ENCODE assay signal across 8 cellular contexts in the genomic region with DNA sequence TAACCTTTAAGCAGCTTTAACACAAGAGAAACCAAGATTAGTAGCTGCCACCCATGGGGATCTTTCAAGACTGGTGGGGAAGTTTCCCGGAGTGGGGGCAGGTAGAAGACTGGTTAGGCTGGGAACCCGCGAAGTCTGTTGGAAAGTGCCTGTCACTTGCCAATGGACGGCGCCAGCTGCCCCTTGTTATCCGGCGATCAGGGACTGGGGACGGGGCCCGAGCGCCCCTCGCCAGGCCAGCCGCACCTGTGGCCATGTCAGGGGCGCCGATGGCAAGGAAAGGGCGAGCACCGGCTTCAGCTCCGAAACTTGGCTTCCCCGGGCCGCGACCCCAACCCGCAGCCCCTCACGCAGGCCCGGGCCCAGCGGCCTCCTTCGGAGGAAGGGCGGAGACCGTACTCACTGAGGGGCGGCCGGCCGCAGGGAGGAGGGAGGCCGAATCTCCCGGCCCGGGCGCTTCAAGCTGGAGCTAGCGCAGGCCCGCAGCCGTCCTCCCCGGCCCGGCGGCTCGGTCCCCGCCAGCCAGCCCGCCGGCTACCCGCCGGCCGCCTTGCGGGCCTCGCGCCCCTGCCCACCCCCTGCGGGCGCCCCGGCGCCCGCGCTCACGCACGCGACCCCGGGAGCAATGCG. TPM values are rescaled to one million over a fixed set of nuclear protein-coding genes. Genes with fewer than 3 reads are reported as not detected.
A peak's percentile ranks its signal among the peaks of the same experiment; 100 is the strongest.
DNase-seq lines count a peak whose midpoint lies in the region; ATAC-seq and TF ChIP-seq lines count a peak whose summit lies in the region.

No MANE protein-coding gene starts in this region.

- peaks cover 28 to 30% of the 10 kb centered on the region in 2 donors for H3K4me1 Mint-ChIP-seq in natural killer cell

- H3K79me2 ChIP-seq in DND-41 (ENCODE audit: insufficient read depth, low read length) (peaks cover 65% of the 10 kb centered on the region), fibroblast of lung (ENCODE audit: control insufficient read depth, insufficient read depth, low read length) (peaks cover 24% of the 10 kb centered on the region)

- H3K9ac ChIP-seq in DND-41 (ENCODE audit: low read depth, low read length), result peak overlapping the region; percentile 87
- H3K9ac ChIP-seq in fibroblast of lung (ENCODE audit: insufficient read depth, low read length), result peak overlapping the region; percentile 99

- H3K4me1 ChIP-seq in DND-41 (ENCODE audit: insufficient read depth, low read length) (peaks cover 39% of the 10 kb centered on the region), fibroblast of lung (ENCODE audit: control insufficient read depth, extremely low read depth, insufficient read depth, low read length) (peaks cover 7% of the 10 kb centered on the region), urinary bladder (ENCODE audit: insufficient read depth) (no peaks in the 10 kb centered on the region)

- no peaks in the 10 kb centered on the region for H3K9me3 Mint-ChIP-seq in natural killer cell

- no peaks in the 10 kb centered on the region for H3K36me3 Mint-ChIP-seq in natural killer cell

- H3K9me3 ChIP-seq in DND-41 (ENCODE audit: insufficient read depth, low read length, severe bottlenecking) (no peaks in the 10 kb centered on the region), fibroblast of lung (ENCODE audit: control insufficient read depth, insufficient read depth, low read depth, low read length) (no peaks in the 10 kb centered on the region)

- DNase-seq in DND-41 (peak; percentile 21), LoVo (ENCODE audit: low spot score) (peak; percentile 18), fibroblast of lung (ENCODE audit: low read depth in 2 of 2) (peak in 1 of 2 donors; percentile 41), natural killer cell (peak; percentile 33)
- DNase-seq in activated T-cell treated with anti-CD3 and anti-CD28 coated beads, Interleukin-2, amount 50 U/mL, for 1 hour, result peak; percentile 49

- H3K27ac Mint-ChIP-seq in natural killer cell, result peak overlapping the region; percentile 81 to 97

- H2AFZ ChIP-seq in DND-41 (ENCODE audit: low read depth, low read length) (peak overlapping the region; percentile 74), fibroblast of lung (ENCODE audit: low read length) (no peak overlapping the region)

- H3K27ac ChIP-seq in DND-41 (ENCODE audit: low read length) (peak overlapping the region; percentile 91), fibroblast of lung (ENCODE audit: insufficient read depth, low read length) (peak overlapping the region; percentile 37), urinary bladder (ENCODE audit: low read depth) (peak overlapping the region; percentile 90)

- peak overlapping the region; percentile 70 to 80; a peak in 3 of 4 replicates for H3K4me3 ChIP-seq in DND-41 (ENCODE audit: low read depth in 1 of 2, low read length in 2 of 2)
- peak overlapping the region; percentile 65 to 95 (median 80) for H3K4me3 ChIP-seq in fibroblast of lung (replicated peaks in 1 of 4; ENCODE audit: control extremely low read depth in 1 of 4, insufficient read depth in 1 of 4, low read depth in 3 of 4, low read length in 4 of 4)
- peak overlapping the region; percentile 94 for H3K4me3 ChIP-seq in urinary bladder (ENCODE audit: low read depth, low read length)

- peak overlapping the region; percentile 83 for H3K4me3 Mint-ChIP-seq in natural killer cell

- H4K20me1 ChIP-seq in DND-41 (ENCODE audit: insufficient read depth, low read length) (peaks cover under 1% of the 10 kb centered on the region; the same call in 1 of the 2 replicates), fibroblast of lung (ENCODE audit: control insufficient read depth, extremely low read depth, insufficient read depth, low read length) (no peaks in the 10 kb centered on the region)

- ATAC-seq in DND-41 (ENCODE audit: insufficient read depth, low read depth) (peak; percentile 6; the same call in 2 of the 3 replicates), GM21528 (IDR thresholded peaks at IDR 0.05; ENCODE audit: low FRiP score, unreplicated experiment) (peak; percentile 22), natural killer cell (peak; percentile 20 to 34 (median 27)), HG02610 (IDR thresholded peaks at IDR 0.05; ENCODE audit: unreplicated experiment) (no peak)

- H3K27me3 ChIP-seq in DND-41 (ENCODE audit: insufficient read depth, low read length, poor library complexity), result no peaks in the 10 kb centered on the region
- H3K27me3 ChIP-seq in fibroblast of lung (ENCODE audit: control insufficient read depth, insufficient read depth, low read length), result no peaks in the 10 kb centered on the region

- intact Hi-C loops in natural killer cell (cut with micrococcal nuclease), result no loop called here

- no peak for TF ChIP-seq CTCF in DND-41 (IDR thresholded peaks at IDR 0.05; ENCODE audit: borderline replicate concordance, extremely low read depth, low read length, poor library complexity, severe bottlenecking)
- no peak for TF ChIP-seq CTCF in fibroblast of lung (conservative IDR thresholded peaks at IDR 0.05 in 1 of 2, IDR thresholded peaks at IDR 0.05 in 1 of 2; ENCODE audit: low read depth in 1 of 2, low read length in 2 of 2)
- TF ChIP-seq CTCF in natural killer cell (IDR thresholded peaks at IDR 0.05), result no peak

- H3K4me2 ChIP-seq in DND-41 (ENCODE audit: insufficient read depth, low read length) (peak overlapping the region; percentile 66), fibroblast of lung (ENCODE audit: extremely low read depth, insufficient read depth, low read length) (peak overlapping the region; percentile 61)

- WGBS in urinary bladder, result under 1% methylated on average over 61 of the region's 61 CpGs

- H3K27me3 Mint-ChIP-seq in natural killer cell (ENCODE audit: low read depth in 2 of 2), result no peaks in the 10 kb centered on the region

- peaks cover 36% of the 10 kb centered on the region for H3K36me3 ChIP-seq in DND-41 (ENCODE audit: insufficient read depth, low read length)
- H3K36me3 ChIP-seq in fibroblast of lung (ENCODE audit: control insufficient read depth, insufficient read depth, low read length), result peaks cover 4% of the 10 kb centered on the region
- H3K36me3 ChIP-seq in urinary bladder (ENCODE audit: insufficient read depth), result no peaks in the 10 kb centered on the region

RNA-seq across cellular contexts. Expression of gene EIF4ENIF1, which starts 0.5 kb away (rescaled TPM):
- 12.6 and 13.9 TPM in 2 replicates for total RNA-seq in fibroblast of lung
- 25.2 and 25.7 TPM in 2 replicates for polyA plus RNA-seq in fibroblast of lung
- 14.8 and 15.4 TPM in 2 replicates for polyA plus RNA-seq in fibroblast of lung (2012)
- 23.4 and 26.2 TPM in 2 replicates for polyA minus RNA-seq in fibroblast of lung (ENCODE audit: low replicate concordance)
- 10 to 100 TPM; 31.1 to 41.7 (median 41.2) TPM for total RNA-seq in natural killer cell
- total RNA-seq in urinary bladder, result 11.1 TPM
- polyA plus RNA-seq in urinary bladder, result 25.3 TPM

RNA-seq across cellular contexts. Expression of gene SFI1, which starts 7.2 kb away (rescaled TPM):
- total RNA-seq in fibroblast of lung, result 10.0 and 11.4 TPM in 2 replicates
- 3.6 and 6.2 TPM in 2 replicates for polyA plus RNA-seq in fibroblast of lung
- 4.9 TPM in 2 replicates for polyA plus RNA-seq in fibroblast of lung (2012)
- polyA minus RNA-seq in fibroblast of lung (ENCODE audit: low replicate concordance), result 14.4 and 20.8 TPM in 2 replicates
- 100 to 1,000 TPM; 208 to 225 (median 217) TPM for total RNA-seq in natural killer cell
- 22.7 TPM for total RNA-seq in urinary bladder
- polyA plus RNA-seq in urinary bladder, result 14.6 TPM

Comparison
In these comparisons a context has a peak if more than half of its experiments do, and no peak if none do; other contexts are left out.
1. H3K27ac ChIP-seq: peak in every context shown above with its lines; median percentile 91 in DND-41; 90 in urinary bladder; 37 in fibroblast of lung.